ENCODE assay signal across 13 cellular contexts in genomic region chr1:229597877-229598276, GRCh38. TPM values are rescaled to one million over a fixed set of nuclear protein-coding genes. Genes with fewer than 3 reads are reported as not detected.
DNase-seq lines count a peak whose midpoint lies in the region; ATAC-seq and TF ChIP-seq lines count a peak whose summit lies in the region.
"Had no signal": no experiment of that assay in that cellular context is flagged by ENCODE, and none has a peak within 500 bp of the region (broad histone marks: within the 10 kb centered on the region; RNA-seq: fewer than 3 reads in every experiment).

No MANE protein-coding gene starts in this region.

- peaks cover 18% of the 10 kb centered on the region for H4K20me1 ChIP-seq in smooth muscle cell (ENCODE audit: low read depth)

- H3K4me1 Mint-ChIP-seq in CD4-positive, CD25-positive, alpha-beta regulatory T cell: peaks cover 8 to 18% (median 10%) of the 10 kb centered on the region in 4 donors

- TF ChIP-seq CTCF in brain microvascular endothelial cell (IDR thresholded peaks at IDR 0.05; ENCODE audit: low read depth, low read length, missing control alignments): no peak
- TF ChIP-seq CTCF in smooth muscle cell (IDR thresholded peaks at IDR 0.05; ENCODE audit: borderline replicate concordance, insufficient read depth, poor library complexity, severe bottlenecking): no peak

- H3K4me3 ChIP-seq in CD4-positive, CD25-positive, alpha-beta regulatory T cell (ENCODE audit: low read depth, low read length): no peak overlapping the region
- H3K4me3 ChIP-seq in brain microvascular endothelial cell (ENCODE audit: low read depth, low read length) (no peak overlapping the region), right cardiac atrium (ENCODE audit: low read length) (no peak overlapping the region), smooth muscle cell (no peak overlapping the region)

- no peak overlapping the region for H3K4me2 ChIP-seq in smooth muscle cell

- H3K9me3 Mint-ChIP-seq in CD4-positive, CD25-positive, alpha-beta regulatory T cell: peaks cover 0 to 2% (median 0%) of the 10 kb centered on the region in 7 donors
- H3K9me3 Mint-ChIP-seq: natural killer cell treated with Interleukin-12 subunit alpha and Interleukin-12 subunit beta and Interleukin-15 and Interleukin-18, amount 100 ng/mL, for 72 hours had no signal

- peaks cover 5% of the 10 kb centered on the region for H3K79me2 ChIP-seq in smooth muscle cell (ENCODE audit: low read depth)

- peaks cover 63% of the 10 kb centered on the region for H3K36me3 ChIP-seq in CD4-positive, CD25-positive, alpha-beta regulatory T cell (ENCODE audit: control insufficient read depth, insufficient read depth, low read length)
- H3K36me3 ChIP-seq in brain microvascular endothelial cell (replicated peaks) (peaks cover 20% of the 10 kb centered on the region), smooth muscle cell (ENCODE audit: low read depth) (peaks cover 4% of the 10 kb centered on the region)

- H2AFZ ChIP-seq in smooth muscle cell (ENCODE audit: low read depth): no peak overlapping the region

- no peaks in the 10 kb centered on the region for H3K27me3 ChIP-seq in CD4-positive, CD25-positive, alpha-beta regulatory T cell (ENCODE audit: control insufficient read depth, insufficient read depth, low read length)
- H3K27me3 ChIP-seq in brain microvascular endothelial cell (replicated peaks) (no peaks in the 10 kb centered on the region), right cardiac atrium (ENCODE audit: control insufficient read depth, insufficient read depth) (no peaks in the 10 kb centered on the region), smooth muscle cell (ENCODE audit: low read depth) (no peaks in the 10 kb centered on the region)

- no peak for DNase-seq in CD4-positive, CD25-positive, alpha-beta regulatory T cell
- DNase-seq in brain microvascular endothelial cell: peak; percentile 23
- DNase-seq in right cardiac atrium: no peak
- DNase-seq in smooth muscle cell (lab: John Stamatoyannopoulos, UW; ENCODE audit: unreplicated experiment): no peak
- DNase-seq in NCI-H1436 (lab: John Stamatoyannopoulos, UW): no peak
- DNase-seq in NCI-H1092 (lab: John Stamatoyannopoulos, UW): no peak
- no peak for DNase-seq in left colon
- DNase-seq: cortex of kidney, DND-41, MM.1S had no signal

- 53% methylated on average over 3 of the region's 3 CpGs for WGBS in right cardiac atrium
- 78% methylated on average over 3 of the region's 3 CpGs for WGBS in smooth muscle cell (ENCODE audit: low lambda C conversion rate)

- H3F3A ChIP-seq in smooth muscle cell (ENCODE audit: low read depth): no peaks in the 10 kb centered on the region

- no peaks in the 10 kb centered on the region for H3K9me3 ChIP-seq in CD4-positive, CD25-positive, alpha-beta regulatory T cell (ENCODE audit: control insufficient read depth in 2 of 2, low read length in 2 of 2)
- H3K9me3 ChIP-seq in right cardiac atrium (ENCODE audit: control insufficient read depth, low read length) (no peaks in the 10 kb centered on the region), smooth muscle cell (replicated peaks; ENCODE audit: low read depth) (no peaks in the 10 kb centered on the region)

- no peak for ATAC-seq in CD4-positive, CD25-positive, alpha-beta regulatory T cell (ENCODE audit: low read depth in 2 of 2)
- ATAC-seq in right cardiac atrium (no peak), HG03354 (IDR thresholded peaks at IDR 0.05; ENCODE audit: poor library complexity, severe bottlenecking, unreplicated experiment) (no peak), left colon (no peak)
- ATAC-seq: natural killer cell treated with Interleukin-12 subunit alpha and Interleukin-12 subunit beta and Interleukin-15 and Interleukin-18, amount 100 ng/mL, for 72 hours had no signal

- intact Hi-C loops in right cardiac atrium (cut with DNase I): no loop called here
- intact Hi-C loops in left colon (cut with DNase I, micrococcal nuclease): no loop called here

- no peak overlapping the region for H3K9ac ChIP-seq in smooth muscle cell (ENCODE audit: low read depth)

- H3K4me3 Mint-ChIP-seq in CD4-positive, CD25-positive, alpha-beta regulatory T cell: no peak overlapping the region
- H3K4me3 Mint-ChIP-seq: activated naive CD8-positive, alpha-beta T cell; natural killer cell treated with Interleukin-12 subunit alpha and Interleukin-12 subunit beta and Interleukin-15 and Interleukin-18, amount 100 ng/mL, for 72 hours had no signal

- H3K27ac Mint-ChIP-seq in CD4-positive, CD25-positive, alpha-beta regulatory T cell: peak overlapping the region in 2 of 3 donors; percentile 45 to 78

- H3K36me3 Mint-ChIP-seq in CD4-positive, CD25-positive, alpha-beta regulatory T cell: peaks cover 46% of the 10 kb centered on the region

- in situ Hi-C loops in brain microvascular endothelial cell (cut with HindIII; ENCODE audit: low pct_ligation_motif_present, low sequenced_read_pairs): no loop called here

- H3K27me3 Mint-ChIP-seq in CD4-positive, CD25-positive, alpha-beta regulatory T cell: no peaks in the 10 kb centered on the region
- H3K27me3 Mint-ChIP-seq: activated naive CD8-positive, alpha-beta T cell; natural killer cell treated with Interleukin-12 subunit alpha and Interleukin-12 subunit beta and Interleukin-15 and Interleukin-18, amount 100 ng/mL, for 72 hours had no signal

- H3K27ac ChIP-seq in CD4-positive, CD25-positive, alpha-beta regulatory T cell (ENCODE audit: insufficient read depth, low read length, poor library complexity, severe bottlenecking): no peak overlapping the region
- H3K27ac ChIP-seq in brain microvascular endothelial cell (peak overlapping the region; percentile 68), right cardiac atrium (ENCODE audit: low read length) (peak overlapping the region; percentile 91), smooth muscle cell (ENCODE audit: low read depth) (peak overlapping the region; percentile 61)

- no peaks in the 10 kb centered on the region for H3K4me1 ChIP-seq in CD4-positive, CD25-positive, alpha-beta regulatory T cell (ENCODE audit: control insufficient read depth, insufficient read depth, low read length, poor library complexity, severe bottlenecking)
- H3K4me1 ChIP-seq in right cardiac atrium (ENCODE audit: control insufficient read depth, insufficient read depth, low read length) (peaks cover 2% of the 10 kb centered on the region), smooth muscle cell (ENCODE audit: low read depth) (no peaks in the 10 kb centered on the region)

RNA-seq across cellular contexts. Expression of gene TAF5L, which starts 28.0 kb away (rescaled TPM):
- 33.6 TPM for total RNA-seq in CD4-positive, CD25-positive, alpha-beta regulatory T cell
- 10 to 100 TPM in 1 of 4 donors, 1 to 10 TPM in 3; 4.6 to 11.3 (median 5.4) TPM for polyA plus RNA-seq in CD4-positive, CD25-positive, alpha-beta regulatory T cell
- total RNA-seq in right cardiac atrium: 10 to 100 TPM; 10.6 to 19.2 (median 12.1) TPM
- polyA plus RNA-seq in right cardiac atrium: 6.9 TPM
- 11.3 and 13.4 TPM in 2 replicates for total RNA-seq in smooth muscle cell
- 3.3 and 4.4 TPM in 2 replicates for polyA plus RNA-seq in smooth muscle cell
- 10 to 100 TPM; 24.2 to 24.6 TPM for total RNA-seq in left colon

RNA-seq across cellular contexts. Expression of gene URB2, which starts 28.2 kb away (rescaled TPM):
- 10.4 TPM for total RNA-seq in CD4-positive, CD25-positive, alpha-beta regulatory T cell
- polyA plus RNA-seq in CD4-positive, CD25-positive, alpha-beta regulatory T cell: 10 to 100 TPM in 1 of 4 donors, 1 to 10 TPM in 3; 2.9 to 10.2 (median 5.3) TPM
- 1 to 10 TPM; 3.5 to 7.5 (median 4.2) TPM for total RNA-seq in right cardiac atrium
- 1.9 TPM for polyA plus RNA-seq in right cardiac atrium
- total RNA-seq in smooth muscle cell: 3.0 and 4.2 TPM in 2 replicates
- polyA plus RNA-seq in smooth muscle cell: 1.9 and 2.8 TPM in 2 replicates
- 1 to 10 TPM; 5.0 to 7.4 TPM for total RNA-seq in left colon

RNA-seq across cellular contexts. Expression of gene ABCB10, which starts 39.4 kb away (rescaled TPM):
- total RNA-seq in CD4-positive, CD25-positive, alpha-beta regulatory T cell: 17.1 TPM
- polyA plus RNA-seq in CD4-positive, CD25-positive, alpha-beta regulatory T cell: 10 to 100 TPM; 10.5 to 20.0 (median 16.2) TPM
- total RNA-seq in right cardiac atrium (10 to 100 TPM in 3 of 4 donors, 1 to 10 TPM in 1; 9.7 to 15.5 (median 11.5) TPM), smooth muscle cell (14.2 and 18.4 TPM in 2 replicates), left colon (10 to 100 TPM; 25.4 to 28.4 TPM)
- polyA plus RNA-seq in right cardiac atrium (5.4 TPM), smooth muscle cell (7.1 and 10.3 TPM in 2 replicates)
